In the genomic region with DNA sequence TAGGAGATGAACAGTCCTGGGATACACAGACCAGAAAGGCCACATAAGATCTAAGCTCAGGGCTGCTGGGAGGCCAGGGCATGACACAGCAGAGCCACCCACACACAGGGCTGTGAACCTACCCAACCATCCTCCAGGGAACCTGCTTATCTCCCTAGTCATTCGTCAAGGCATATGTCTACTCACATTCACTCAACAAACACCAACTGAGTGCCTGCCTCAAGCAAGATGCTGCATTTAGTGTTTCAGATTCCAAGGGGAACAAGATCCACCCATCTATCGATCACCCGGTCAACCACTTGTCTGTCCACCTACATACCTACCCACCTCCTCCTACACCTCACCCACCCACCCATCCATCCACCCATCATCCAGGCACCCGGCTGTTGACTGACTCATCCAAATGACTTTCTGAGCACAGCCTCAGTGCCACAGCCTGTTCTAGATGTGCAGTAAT, we compare ENCODE assay signal across 10 cellular contexts. TPM values are rescaled to one million over a fixed set of nuclear protein-coding genes. Genes with fewer than 3 reads are reported as not detected.
A peak's percentile ranks its signal among the peaks of the same experiment; 100 is the strongest.
DNase-seq lines count a peak whose midpoint lies in the region; ATAC-seq, FAIRE-seq and TF ChIP-seq lines count a peak whose summit lies in the region.
"Had no signal": no experiment of that assay in that cellular context is flagged by ENCODE, and none has a peak within 500 bp of the region (broad histone marks: within the 10 kb centered on the region; RNA-seq: fewer than 3 reads in every experiment).

No MANE protein-coding gene starts in this region.

- H4K20me1 ChIP-seq in GM12878 (ENCODE audit: control insufficient read depth, insufficient read depth) (no peaks in the 10 kb centered on the region), neural cell (ENCODE audit: insufficient read depth) (no peaks in the 10 kb centered on the region)

- no peak for DNase-seq in T-helper 1 cell
- peak; percentile 31 for DNase-seq in OCI-M1 (lab: John Stamatoyannopoulos, UW)
- no peak for DNase-seq in GM12878 (ENCODE audit: low read depth, low spot score)
- DNase-seq in Peyer's patch = no peak
- DNase-seq in small intestine = no peak
- DNase-seq: KG1 had no signal

- peaks cover 28% of the 10 kb centered on the region for H3K36me3 Mint-ChIP-seq in T-helper 1 cell treated with Interleukin-12 subunit alpha and Interleukin-12 subunit beta and Interleukin-4 antibody, amounts not matched to agents 30 μg/mL and 1 μg/mL, for 36 hours (ENCODE audit: low read depth)

- in situ Hi-C loops in GM12878 (cut with MboI) = no loop called here

- peaks cover 16% of the 10 kb centered on the region for H3K4me1 ChIP-seq in GM12878 (ENCODE audit: control insufficient read depth, insufficient read depth, low read length)
- H3K4me1 ChIP-seq in Peyer's patch = peaks cover 3 to 38% (median 15%) of the 10 kb centered on the region in 4 donors
- peaks cover 9 to 13% of the 10 kb centered on the region in 2 donors for H3K4me1 ChIP-seq in small intestine (ENCODE audit: control insufficient read depth in 2 of 2, insufficient read depth in 1 of 2, low read depth in 1 of 2, low read length in 1 of 2)

- 28% methylated on average over 4 of the region's 4 CpGs for WGBS in GM12878 (ENCODE audit: insufficient coverage, insufficient replicate concordance, low lambda C conversion rate, missing lambda C conversion rate)
- 60 to 75% (median 69%) methylated on average over 4 of the region's 4 CpGs for WGBS in small intestine, 3 donors

- CTCF ChIA-PET in GM12878 (lab: Yijun Ruan, JAX) = interaction anchor here (1.6 to 2.1 kb wide), 2 partner anchors 16 to 99 kb away, joined by 5 to 6 read pairs; no protein-coding TSS in a partner anchor

- RAD21 ChIA-PET in GM12878 (lab: Charles Lee; ENCODE audit: unreplicated experiment) = interaction anchor here (1.7 kb wide), 1 partner anchor 201 kb away, joined by 4 read pairs; the partner anchor contains the start of gene TOR2A

- H3K4me3 ChIP-seq in GM12878 = peak overlapping the region; percentile 95
- H3K4me3 ChIP-seq in neural cell (ENCODE audit: low read length) = peak overlapping the region; percentile 92
- H3K4me3 ChIP-seq in Peyer's patch = no peak overlapping the region
- H3K4me3 ChIP-seq in small intestine (ENCODE audit: low read depth in 1 of 2, low read length in 2 of 2) = no peak overlapping the region

- SMC1A ChIA-PET in GM12878 (lab: Charles Lee; ENCODE audit: uncharacterized antibody, unreplicated experiment) = no interaction called here

- no peaks in the 10 kb centered on the region for H3K9me2 ChIP-seq in neural cell (ENCODE audit: insufficient read depth, low read length)

- FAIRE-seq in GM12878 (lab: Jason Lieb, UNC) (no peak), small intestine (lab: Jason Lieb, UNC) (no peak)
- FAIRE-seq: GM18507 had no signal

- H3K27ac Mint-ChIP-seq in T-helper 1 cell treated with Interleukin-12 subunit alpha and Interleukin-12 subunit beta and Interleukin-4 antibody, amounts not matched to agents 30 μg/mL and 1 μg/mL, for 36 hours = peak overlapping the region; percentile 72

- no peaks in the 10 kb centered on the region for H3K27me3 ChIP-seq in GM12878 (replicated peaks in 1 of 2; ENCODE audit: control insufficient read depth in 2 of 2, insufficient read depth in 2 of 2, low read length in 1 of 2)
- no peaks in the 10 kb centered on the region for H3K27me3 ChIP-seq in neural cell (ENCODE audit: insufficient read depth, low read depth, low read length)
- no peaks in the 10 kb centered on the region for H3K27me3 ChIP-seq in Peyer's patch
- no peaks in the 10 kb centered on the region for H3K27me3 ChIP-seq in small intestine (ENCODE audit: control insufficient read depth in 2 of 2, insufficient read depth in 2 of 2, low read length in 2 of 2)

- peaks cover 40% of the 10 kb centered on the region for H3K4me1 Mint-ChIP-seq in T-helper 1 cell treated with Interleukin-12 subunit alpha and Interleukin-12 subunit beta and Interleukin-4 antibody, amounts not matched to agents 30 μg/mL and 1 μg/mL, for 36 hours (ENCODE audit: low read depth)

- TF ChIP-seq POLR2A in GM12878 (IDR thresholded peaks at IDR 0.05; ENCODE audit: low read depth, low read length) (0 out of 2 replicates have a peak, but pooled peaks have one; percentile 16), Peyer's patch (IDR thresholded peaks at IDR 0.05) (no peak)

- no peak for ATAC-seq in GM12878
- ATAC-seq in HG03139 (IDR thresholded peaks at IDR 0.05; ENCODE audit: unreplicated experiment) = no peak

- H3K4me2 ChIP-seq in GM12878 (ENCODE audit: control insufficient read depth, insufficient read depth) (peak overlapping the region; percentile 95), neural cell (ENCODE audit: low read length) (no peak overlapping the region)

- H3K9me3 ChIP-seq in GM12878 (replicated peaks; ENCODE audit: control insufficient read depth, insufficient read depth, low read length) (no peaks in the 10 kb centered on the region), neural cell (ENCODE audit: low read length) (no peaks in the 10 kb centered on the region), Peyer's patch (no peaks in the 10 kb centered on the region), small intestine (ENCODE audit: control insufficient read depth, low read depth) (no peaks in the 10 kb centered on the region)

- POLR2A ChIA-PET in GM12878 (lab: Charles Lee) = interaction anchor here (0.6 kb wide), 1 partner anchor 33 kb away, joined by 6 read pairs; no protein-coding TSS in a partner anchor

- TF ChIP-seq EP300 in GM12878 (IDR thresholded peaks at IDR 0.05; ENCODE audit: borderline replicate concordance in 1 of 2, control insufficient read depth in 1 of 2, low read depth in 2 of 2, low read length in 2 of 2) (no peak), neural cell (conservative IDR thresholded peaks at IDR 0.05; ENCODE audit: poor library complexity, severe bottlenecking) (no peak)

- H3K9ac ChIP-seq in GM12878 (ENCODE audit: control insufficient read depth, insufficient read depth, low read length) (no peak overlapping the region), neural cell (ENCODE audit: low read length) (no peak overlapping the region)

- BruUV-seq in GM12878 (replicated peaks; lab: Mats Ljungman, UMichigan) = no TSS peak

- H3K27me3 Mint-ChIP-seq in T-helper 1 cell treated with Interleukin-12 subunit alpha and Interleukin-12 subunit beta and Interleukin-4 antibody, amounts not matched to agents 30 μg/mL and 1 μg/mL, for 36 hours (ENCODE audit: low read depth) = no peaks in the 10 kb centered on the region

- H3K27ac ChIP-seq in GM12878 (ENCODE audit: control insufficient read depth, insufficient read depth) = no peak overlapping the region
- no peak overlapping the region for H3K27ac ChIP-seq in neural cell (ENCODE audit: low read length)
- no peak overlapping the region for H3K27ac ChIP-seq in Peyer's patch
- H3K27ac ChIP-seq in small intestine (ENCODE audit: low read depth in 1 of 2, low read length in 1 of 2) = no peak overlapping the region

- H3K36me3 ChIP-seq in GM12878 (ENCODE audit: control insufficient read depth in 2 of 2, insufficient read depth in 2 of 2, low read length in 1 of 2) (peaks cover 0 to 2% of the 10 kb centered on the region in 2 experiments; a peak in 2 of 4 replicates), neural cell (ENCODE audit: insufficient read depth, low read length) (no peaks in the 10 kb centered on the region), Peyer's patch (peaks cover 0 to 17% (median 0%) of the 10 kb centered on the region in 3 donors), small intestine (ENCODE audit: control insufficient read depth in 2 of 2, insufficient read depth in 2 of 2, low read length in 2 of 2) (no peaks in the 10 kb centered on the region)

- intact Hi-C loops in GM12878 (cut with micrococcal nuclease; ENCODE audit: unreplicated experiment) = no loop called here

- TF ChIP-seq RAD21 in GM12878 (IDR thresholded peaks at IDR 0.05; ENCODE audit: insufficient read depth, low read depth, low read length) (no peak), neural cell (conservative IDR thresholded peaks at IDR 0.05) (no peak)

- peak overlapping the region; percentile 96 for H3K4me3 Mint-ChIP-seq in T-helper 1 cell treated with Interleukin-12 subunit alpha and Interleukin-12 subunit beta and Interleukin-4 antibody, amounts not matched to agents 30 μg/mL and 1 μg/mL, for 36 hours

- no peaks in the 10 kb centered on the region for H3F3A ChIP-seq in neural cell (ENCODE audit: insufficient read depth, low read length, poor library complexity, severe bottlenecking)

- H2AFZ ChIP-seq in GM12878 (ENCODE audit: control insufficient read depth, low read depth, low read length) = no peak overlapping the region
- no peak overlapping the region for H2AFZ ChIP-seq in neural cell (ENCODE audit: low read depth, low read length)

- no peaks in the 10 kb centered on the region for H3K9me3 Mint-ChIP-seq in T-helper 1 cell treated with Interleukin-12 subunit alpha and Interleukin-12 subunit beta and Interleukin-4 antibody, amounts not matched to agents 30 μg/mL and 1 μg/mL, for 36 hours

- peaks cover 22% of the 10 kb centered on the region for H3K79me2 ChIP-seq in GM12878 (ENCODE audit: control insufficient read depth, insufficient read depth, low read length)
- H3K79me2 ChIP-seq in neural cell (replicated peaks; ENCODE audit: insufficient read depth, low read length) = peaks cover 11% of the 10 kb centered on the region

- TF ChIP-seq CTCF in GM12878 (IDR thresholded peaks at IDR 0.05 in 2 of 3, conservative IDR thresholded peaks at IDR 0.05 in 1 of 3; ENCODE audit: control insufficient read depth in 2 of 3, extremely low read depth in 1 of 3, insufficient read depth in 1 of 3, low read depth in 3 of 3, low read length in 3 of 3) (no peak), neural cell (IDR thresholded peaks at IDR 0.05; ENCODE audit: poor library complexity, severe bottlenecking) (no peak), Peyer's patch (IDR thresholded peaks at IDR 0.05) (no peak)

RNA-seq across cellular contexts. Expression of gene DPM2, which starts 1.9 kb away (rescaled TPM):
- 35.0 and 35.4 TPM in 2 replicates for total RNA-seq in GM12878 (2013; cell fraction: nucleolus; rRNA removed)
- 36.3 and 40.3 TPM in 2 replicates for total RNA-seq in GM12878 (2014; rRNA removed)
- 30.6 and 31.7 TPM in 2 replicates for total RNA-seq in GM12878 (2014; rRNA removed; fragmentation: Illumina TruSeq; extraction: Trizol)
- 40.7 and 44.0 TPM in 2 replicates for total RNA-seq in GM12878 (2021)
- polyA plus RNA-seq in GM12878 (2011; ENCODE audit: low read depth) = 17.4 TPM
- 25.8 and 49.2 TPM in 2 replicates for polyA plus RNA-seq in GM12878 (2011; rRNA removed)
- polyA plus RNA-seq in GM12878 (2011; cell fraction: cytosol; rRNA removed) = 73.3 and 82.9 TPM in 2 replicates
- polyA plus RNA-seq in GM12878 (2011; cell fraction: nucleus; rRNA removed) = 54.9 and 64.6 TPM in 2 replicates
- 30.5 and 35.8 TPM in 2 replicates for polyA plus RNA-seq in GM12878 (2012)
- polyA plus RNA-seq in GM12878 (2014; fragmentation: Illumina TruSeq; extraction: Trizol) = 24.3 and 45.4 TPM in 2 replicates
- polyA plus RNA-seq in GM12878 (2014; fragmentation: Nextera tagmentation; extraction: Ambion mirVana) = 10 to 100 TPM; 22.7 to 24.2 TPM
- polyA plus RNA-seq in GM12878 (2014; rRNA removed) = 54.3 and 56.5 TPM in 2 replicates
- polyA plus RNA-seq in GM12878 (2016; fragmentation: Nextera tagmentation; extraction: Ambion mirVana) = 10 to 100 TPM; 76.7 to 77.9 TPM
- 39.4 and 64.4 TPM in 2 replicates for polyA minus RNA-seq in GM12878 (2011; rRNA and poly(A)+ RNA removed)
- 27.0 and 30.2 TPM in 2 replicates for polyA minus RNA-seq in GM12878 (2011; cell fraction: cytosol; rRNA and poly(A)+ RNA removed)
- 38.0 and 63.1 TPM in 2 replicates for polyA minus RNA-seq in GM12878 (2011; cell fraction: nucleus; rRNA and poly(A)+ RNA removed)
- polyA plus RNA-seq in neural cell = 30.5 and 44.9 TPM in 2 replicates
- 15.3 and 20.8 TPM in 2 replicates for polyA minus RNA-seq in neural cell
- 10 to 100 TPM; 20.6 to 27.3 (median 22.1) TPM for total RNA-seq in Peyer's patch
- 10 to 100 TPM; 23.2 to 46.0 (median 37.8) TPM for polyA plus RNA-seq in small intestine

RNA-seq across cellular contexts. Expression of gene PIP5KL1, which starts 5.2 kb away (rescaled TPM):
- 1.9 and 2.0 TPM in 2 replicates for total RNA-seq in GM12878 (2013; cell fraction: nucleolus; rRNA removed)
- total RNA-seq in GM12878 (2014; rRNA removed) (0.40 TPM in 1 of 2 replicates, not detected in the other), GM12878 (2014; rRNA removed; fragmentation: Illumina TruSeq; extraction: Trizol) (0.14 and 0.22 TPM in 2 replicates), GM12878 (2021) (0.32 and 0.64 TPM in 2 replicates), Peyer's patch (1 to 10 TPM in 1 of 4 donors, not detected in 3; 2.5 TPM)
- polyA plus RNA-seq in GM12878 (2011; ENCODE audit: low read depth) = 0.41 TPM
- polyA plus RNA-seq in GM12878 (2011; rRNA removed) (0.12 and 0.50 TPM in 2 replicates), GM12878 (2014; fragmentation: Illumina TruSeq; extraction: Trizol) (0.04 TPM in 1 of 2 replicates, not detected in the other), GM12878 (2014; fragmentation: Nextera tagmentation; extraction: Ambion mirVana) (not detected), GM12878 (2014; rRNA removed) (0.55 and 0.67 TPM in 2 replicates), GM12878 (2016; fragmentation: Nextera tagmentation; extraction: Ambion mirVana) (under 1 TPM; 0.11 to 0.47 TPM), neural cell (3.4 and 5.2 TPM in 2 replicates), small intestine (under 1 TPM in 2 of 3 donors, not detected in 1; 0.60 to 0.81 TPM)
- polyA plus RNA-seq in GM12878 (2011; cell fraction: cytosol; rRNA removed) = 0.34 and 0.52 TPM in 2 replicates
- 2.2 and 3.0 TPM in 2 replicates for polyA plus RNA-seq in GM12878 (2011; cell fraction: nucleus; rRNA removed)
- 0.60 and 1.1 TPM in 2 replicates for polyA plus RNA-seq in GM12878 (2012)
- polyA minus RNA-seq in GM12878 (2011; rRNA and poly(A)+ RNA removed) = 0.10 TPM in 1 of 2 replicates, not detected in the other
- not detected in 2 replicates for polyA minus RNA-seq in GM12878 (2011; cell fraction: cytosol; rRNA and poly(A)+ RNA removed)
- 0.57 and 0.85 TPM in 2 replicates for polyA minus RNA-seq in GM12878 (2011; cell fraction: nucleus; rRNA and poly(A)+ RNA removed)
- 2.5 and 6.6 TPM in 2 replicates for polyA minus RNA-seq in neural cell

RNA-seq across cellular contexts. Expression of gene ST6GALNAC4, which starts 19.0 kb away (rescaled TPM):
- 98.4 and 112 TPM in 2 replicates for total RNA-seq in GM12878 (2013; cell fraction: nucleolus; rRNA removed)
- 48.3 and 57.4 TPM in 2 replicates for total RNA-seq in GM12878 (2014; rRNA removed)
- total RNA-seq in GM12878 (2014; rRNA removed; fragmentation: Illumina TruSeq; extraction: Trizol) = 20.7 and 23.7 TPM in 2 replicates
- total RNA-seq in GM12878 (2021) = 56.1 and 64.1 TPM in 2 replicates
- 11.8 TPM for polyA plus RNA-seq in GM12878 (2011; ENCODE audit: low read depth)
- polyA plus RNA-seq in GM12878 (2011; rRNA removed) = 6.9 and 16.4 TPM in 2 replicates
- 38.1 and 52.2 TPM in 2 replicates for polyA plus RNA-seq in GM12878 (2011; cell fraction: cytosol; rRNA removed)
- polyA plus RNA-seq in GM12878 (2011; cell fraction: nucleus; rRNA removed) = 59.2 and 59.5 TPM in 2 replicates
- 40.4 and 47.8 TPM in 2 replicates for polyA plus RNA-seq in GM12878 (2012)
- 3.0 and 13.5 TPM in 2 replicates for polyA plus RNA-seq in GM12878 (2014; fragmentation: Illumina TruSeq; extraction: Trizol)
- polyA plus RNA-seq in GM12878 (2014; fragmentation: Nextera tagmentation; extraction: Ambion mirVana) = 1 to 10 TPM; 4.2 to 6.6 TPM
- polyA plus RNA-seq in GM12878 (2014; rRNA removed) = 63.2 and 68.1 TPM in 2 replicates
- polyA plus RNA-seq in GM12878 (2016; fragmentation: Nextera tagmentation; extraction: Ambion mirVana) = 10 to 100 TPM; 46.7 to 49.9 TPM
- polyA minus RNA-seq in GM12878 (2011; rRNA and poly(A)+ RNA removed) = 23.9 and 54.0 TPM in 2 replicates
- polyA minus RNA-seq in GM12878 (2011; cell fraction: cytosol; rRNA and poly(A)+ RNA removed) = 25.1 and 31.3 TPM in 2 replicates
- 27.2 and 51.5 TPM in 2 replicates for polyA minus RNA-seq in GM12878 (2011; cell fraction: nucleus; rRNA and poly(A)+ RNA removed)
- polyA plus RNA-seq in neural cell = 4.8 and 5.9 TPM in 2 replicates
- 5.8 and 6.8 TPM in 2 replicates for polyA minus RNA-seq in neural cell
- 100 to 1,000 TPM in 1 of 4 donors, 10 to 100 TPM in 3; 39.9 to 119 (median 46.7) TPM for total RNA-seq in Peyer's patch
- 10 to 100 TPM; 20.4 to 34.7 (median 24.6) TPM for polyA plus RNA-seq in small intestine

RNA-seq across cellular contexts. Expression of gene ST6GALNAC6, which starts 36.4 kb away (rescaled TPM):
- 55.6 and 55.9 TPM in 2 replicates for total RNA-seq in GM12878 (2013; cell fraction: nucleolus; rRNA removed)
- 22.6 and 27.0 TPM in 2 replicates for total RNA-seq in GM12878 (2014; rRNA removed)
- 16.0 and 17.6 TPM in 2 replicates for total RNA-seq in GM12878 (2014; rRNA removed; fragmentation: Illumina TruSeq; extraction: Trizol)
- total RNA-seq in GM12878 (2021) = 21.1 and 23.2 TPM in 2 replicates
- 9.5 TPM for polyA plus RNA-seq in GM12878 (2011; ENCODE audit: low read depth)
- polyA plus RNA-seq in GM12878 (2011; rRNA removed) = 13.9 and 24.6 TPM in 2 replicates
- polyA plus RNA-seq in GM12878 (2011; cell fraction: cytosol; rRNA removed) = 28.4 and 35.1 TPM in 2 replicates
- polyA plus RNA-seq in GM12878 (2011; cell fraction: nucleus; rRNA removed) = 55.5 and 94.2 TPM in 2 replicates
- 19.0 and 22.5 TPM in 2 replicates for polyA plus RNA-seq in GM12878 (2012)
- polyA plus RNA-seq in GM12878 (2014; fragmentation: Illumina TruSeq; extraction: Trizol) = 7.2 and 16.1 TPM in 2 replicates
- under 1 TPM; 0.40 to 0.48 TPM for polyA plus RNA-seq in GM12878 (2014; fragmentation: Nextera tagmentation; extraction: Ambion mirVana)
- 24.0 and 24.7 TPM in 2 replicates for polyA plus RNA-seq in GM12878 (2014; rRNA removed)
- polyA plus RNA-seq in GM12878 (2016; fragmentation: Nextera tagmentation; extraction: Ambion mirVana) = 10 to 100 TPM; 12.6 to 12.7 TPM
- polyA minus RNA-seq in GM12878 (2011; rRNA and poly(A)+ RNA removed) = 20.8 and 26.1 TPM in 2 replicates
- 4.7 and 8.0 TPM in 2 replicates for polyA minus RNA-seq in GM12878 (2011; cell fraction: cytosol; rRNA and poly(A)+ RNA removed)
- polyA minus RNA-seq in GM12878 (2011; cell fraction: nucleus; rRNA and poly(A)+ RNA removed) = 12.1 and 16.7 TPM in 2 replicates
- polyA plus RNA-seq in neural cell = 44.2 and 59.3 TPM in 2 replicates
- polyA minus RNA-seq in neural cell = 30.3 and 33.8 TPM in 2 replicates
- 10 to 100 TPM in 3 of 4 donors, 1 to 10 TPM in 1; 7.7 to 88.3 (median 18.9) TPM for total RNA-seq in Peyer's patch
- polyA plus RNA-seq in small intestine = 10 to 100 TPM in 2 of 3 donors, 1 to 10 TPM in 1; 2.2 to 31.8 (median 15.4) TPM

RNA-seq across cellular contexts. Expression of gene EEIG1, which starts 45.0 kb away (rescaled TPM):
- 23.5 and 27.2 TPM in 2 replicates for total RNA-seq in GM12878 (2013; cell fraction: nucleolus; rRNA removed)
- total RNA-seq in GM12878 (2014; rRNA removed) = 7.4 TPM in 2 replicates
- total RNA-seq in GM12878 (2014; rRNA removed; fragmentation: Illumina TruSeq; extraction: Trizol) = 8.5 and 9.5 TPM in 2 replicates
- total RNA-seq in GM12878 (2021) = 69.7 and 75.9 TPM in 2 replicates
- polyA plus RNA-seq in GM12878 (2011; ENCODE audit: low read depth) = 116 TPM
- 3.3 and 6.6 TPM in 2 replicates for polyA plus RNA-seq in GM12878 (2011; rRNA removed)
- polyA plus RNA-seq in GM12878 (2011; cell fraction: cytosol; rRNA removed) = 10.5 and 12.0 TPM in 2 replicates
- polyA plus RNA-seq in GM12878 (2011; cell fraction: nucleus; rRNA removed) = 13.2 and 14.7 TPM in 2 replicates
- polyA plus RNA-seq in GM12878 (2012) = 61.5 and 83.9 TPM in 2 replicates
- 7.2 and 16.9 TPM in 2 replicates for polyA plus RNA-seq in GM12878 (2014; fragmentation: Illumina TruSeq; extraction: Trizol)
- polyA plus RNA-seq in GM12878 (2014; fragmentation: Nextera tagmentation; extraction: Ambion mirVana) = 1 to 10 TPM; 1.2 to 2.7 TPM
- polyA plus RNA-seq in GM12878 (2014; rRNA removed) = 20.7 and 21.5 TPM in 2 replicates
- polyA plus RNA-seq in GM12878 (2016; fragmentation: Nextera tagmentation; extraction: Ambion mirVana) = 10 to 100 TPM in 1 of 2 experiments, 1 to 10 TPM in 1; 8.5 to 12.9 TPM
- 2.9 and 6.1 TPM in 2 replicates for polyA minus RNA-seq in GM12878 (2011; rRNA and poly(A)+ RNA removed)
- polyA minus RNA-seq in GM12878 (2011; cell fraction: cytosol; rRNA and poly(A)+ RNA removed) = 4.0 and 8.6 TPM in 2 replicates
- 2.8 and 6.3 TPM in 2 replicates for polyA minus RNA-seq in GM12878 (2011; cell fraction: nucleus; rRNA and poly(A)+ RNA removed)
- 6.7 and 18.5 TPM in 2 replicates for polyA plus RNA-seq in neural cell
- polyA minus RNA-seq in neural cell = 10.7 and 11.2 TPM in 2 replicates
- total RNA-seq in Peyer's patch = 100 to 1,000 TPM in 3 of 4 donors, 10 to 100 TPM in 1; 71.8 to 219 (median 122) TPM
- 100 to 1,000 TPM in 1 of 3 donors, 10 to 100 TPM in 2; 43.9 to 123 (median 69.4) TPM for polyA plus RNA-seq in small intestine

Comparison
In these comparisons a context has a peak if more than half of its experiments do, and no peak if none do; other contexts are left out.
1. H3K4me3 ChIP-seq: peak in GM12878 (single experiment) and neural cell (single experiment); none in Peyer's patch (0 of 4) and small intestine (0 of 2).